ENCODE assay signal across 27 cellular contexts in genomic region chr18:73693091-73693490, GRCh38.
"Had no signal": no experiment of that assay in that cellular context is flagged by ENCODE, and none has a peak within 500 bp of the region (broad histone marks: within the 10 kb centered on the region; RNA-seq: fewer than 3 reads in every experiment).

No MANE protein-coding gene starts in this region.

- H3K36me3 Mint-ChIP-seq: mesothelial cell of epicardium; naive thymus-derived CD4-positive, alpha-beta T cell; type B pancreatic cell had no signal

- FAIRE-seq: frontal cortex, keratinocyte, small intestine had no signal

- H3K27ac Mint-ChIP-seq: dendritic cell treated with granulocyte-macrophage colony-stimulating factor and Interleukin-4, amounts not matched to agents 40 ng/mL and 50 ng/mL, for 4 days; endodermal cell; mesothelial cell of epicardium; naive thymus-derived CD4-positive, alpha-beta T cell; nephron; neural progenitor cell; progenitor cell of endocrine pancreas; type B pancreatic cell had no signal

- H3K4me2 ChIP-seq: neural progenitor cell had no signal

- H3K9ac ChIP-seq: neural progenitor cell, parathyroid adenoma had no signal

- H3K9me3 Mint-ChIP-seq: dendritic cell treated with granulocyte-macrophage colony-stimulating factor and Interleukin-4, amounts not matched to agents 40 ng/mL and 50 ng/mL, for 4 days; endodermal cell; nephron; stimulated activated naive CD8-positive, alpha-beta T cell treated with anti-CD3 and anti-CD28 coated beads, Interleukin-15, amount 100 ng/mL, for 72 hours; type B pancreatic cell had no signal

- H2AFZ ChIP-seq: neural progenitor cell, parathyroid adenoma had no signal

- H3K4me3 ChIP-seq: colonic mucosa, esophagus muscularis mucosa, lung, neural progenitor cell, right lobe of liver, thyroid gland had no signal

- H3K79me2 ChIP-seq: parathyroid adenoma had no signal

- H3K27me3 ChIP-seq: colonic mucosa, neural progenitor cell, right lobe of liver, thyroid gland had no signal

- H3K4me3 Mint-ChIP-seq: dendritic cell treated with granulocyte-macrophage colony-stimulating factor and Interleukin-4, amounts not matched to agents 40 ng/mL and 50 ng/mL, for 4 days; endodermal cell; mesothelial cell of epicardium; naive thymus-derived CD4-positive, alpha-beta T cell; nephron; neural progenitor cell; stimulated activated naive CD8-positive, alpha-beta T cell treated with anti-CD3 and anti-CD28 coated beads, Interleukin-15, amount 100 ng/mL, for 72 hours; type B pancreatic cell had no signal

- H3K4me1 ChIP-seq: colonic mucosa, parathyroid adenoma, right lobe of liver, thyroid gland had no signal

- DNase-seq: colonic mucosa; effector CD8-positive, alpha-beta T cell; endodermal cell; head of caudate nucleus; mesenchymal stem cell; naive thymus-derived CD4-positive, alpha-beta T cell; right lobe of liver; small intestine; stimulated activated CD4-positive, alpha-beta T cell treated with anti-CD3 and anti-CD28 coated beads, Interleukin-12 subunit alpha, Interleukin-12 subunit beta, amount 100 ng/mL, for 4 hours; stimulated activated CD4-positive, alpha-beta T cell treated with anti-CD3 and anti-CD28 coated beads, Interleukin-1b, Interleukin-23, amount 100 ng/mL, for 48 hours; stimulated activated CD4-positive, alpha-beta T cell treated with anti-CD3 and anti-CD28 coated beads, Interleukin-4, amount 100 ng/mL, for 1 hour; stimulated activated CD8-positive, alpha-beta memory T cell treated with anti-CD3 and anti-CD28 coated beads, Interleukin-4, amount 100 ng/mL, for 48 hours; stimulated activated naive CD4-positive, alpha-beta T cell; stimulated activated naive CD8-positive, alpha-beta T cell treated with anti-CD3 and anti-CD28 coated beads, Interleukin-15, amount 100 ng/mL, for 72 hours; thyroid gland had no signal

- H3K27me3 Mint-ChIP-seq: dendritic cell treated with granulocyte-macrophage colony-stimulating factor and Interleukin-4, amounts not matched to agents 40 ng/mL and 50 ng/mL, for 4 days; naive thymus-derived CD4-positive, alpha-beta T cell; stimulated activated naive CD8-positive, alpha-beta T cell treated with anti-CD3 and anti-CD28 coated beads, Interleukin-15, amount 100 ng/mL, for 72 hours; type B pancreatic cell had no signal

- H3K36me3 ChIP-seq: colonic mucosa, esophagus muscularis mucosa, neural progenitor cell, right lobe of liver, thyroid gland had no signal

- H3K27ac ChIP-seq: colonic mucosa, esophagus muscularis mucosa, neural progenitor cell, parathyroid adenoma, right lobe of liver, thyroid gland had no signal

- H3K9me3 ChIP-seq: colonic mucosa, esophagus muscularis mucosa, right lobe of liver, thyroid gland had no signal

- H3K4me1 Mint-ChIP-seq: naive thymus-derived CD4-positive, alpha-beta T cell; stimulated activated naive CD8-positive, alpha-beta T cell treated with anti-CD3 and anti-CD28 coated beads, Interleukin-15, amount 100 ng/mL, for 72 hours had no signal

- ATAC-seq: left lobe of liver; naive thymus-derived CD4-positive, alpha-beta T cell; right lobe of liver; stimulated activated naive CD8-positive, alpha-beta T cell treated with anti-CD3 and anti-CD28 coated beads, Interleukin-15, amount 100 ng/mL, for 72 hours had no signal
